In genomic region chr7:92634924-92635519, GRCh38 we compare ENCODE assay signal across 8 cellular contexts. TPM values are rescaled to one million over a fixed set of nuclear protein-coding genes. Genes with fewer than 3 reads are reported as not detected.
A peak's percentile ranks its signal among the peaks of the same experiment; 100 is the strongest.
DNase-seq lines count a peak whose midpoint lies in the region; ATAC-seq, FAIRE-seq and TF ChIP-seq lines count a peak whose summit lies in the region.

No MANE protein-coding gene starts in this region.

- H3K4me1 ChIP-seq in A549: peaks cover 46% of the 10 kb centered on the region
- H3K4me1 ChIP-seq in right atrium auricular region: peaks cover 0 to 55% of the 10 kb centered on the region in 2 donors
- peaks cover 19 to 55% (median 35%) of the 10 kb centered on the region in 4 donors for H3K4me1 ChIP-seq in stomach

- H3K27ac Mint-ChIP-seq in activated T-helper 1 cell treated with anti-CD3 and anti-CD28 coated beads, Interleukin-12 subunit alpha, Interleukin-12 subunit beta, Interleukin-2, Interleukin-4 antibody, amounts not matched to agents 30 ng/mL and 10 ng/mL and 1 ng/mL, durations not matched to agents 14 hours and 24 hours and 36 hours: peak overlapping the region; percentile 95

- H3K4me3 ChIP-seq in A549: no peak overlapping the region; the same call in 2 of the 3 replicates
- H3K4me3 ChIP-seq in HL-60 (replicated peaks; ENCODE audit: insufficient read depth, low read length): no peak overlapping the region
- no peak overlapping the region for H3K4me3 ChIP-seq in right atrium auricular region
- H3K4me3 ChIP-seq in stomach: no peak overlapping the region

- H3K27me3 ChIP-seq in HL-60 (ENCODE audit: insufficient read depth, poor library complexity, severe bottlenecking): no peaks in the 10 kb centered on the region
- no peaks in the 10 kb centered on the region for H3K27me3 ChIP-seq in right atrium auricular region
- no peaks in the 10 kb centered on the region for H3K27me3 ChIP-seq in stomach

- peak; percentile 78 for FAIRE-seq in A549 (lab: Jason Lieb, UNC)

- H3K4me2 ChIP-seq in A549: peak overlapping the region; percentile 76

- WGBS in A549 (ENCODE audit: missing lambda C conversion rate): 3% methylated on average over 4 of the region's 4 CpGs
- WGBS in stomach, 5 donors: 8 to 18% (median 12%) methylated on average over 4 of the region's 4 CpGs

- POLR2A ChIA-PET in A549 (lab: Yijun Ruan, JAX): interaction anchor here (0.9 to 1.1 kb wide), 2 partner anchors 9 to 106 kb away, joined by 3 to 4 read pairs; partner anchors contain the start of genes PEX1 and RBM48

- TF ChIP-seq CTCF in A549 (IDR thresholded peaks at IDR 0.05) (no peak), HL-60 (IDR thresholded peaks at IDR 0.05; ENCODE audit: insufficient read depth, low read length) (no peak), right atrium auricular region (IDR thresholded peaks at IDR 0.05) (no peak), stomach (IDR thresholded peaks at IDR 0.05) (no peak)

- H3K9me3 ChIP-seq in A549 (no peaks in the 10 kb centered on the region), right atrium auricular region (no peaks in the 10 kb centered on the region), stomach (no peaks in the 10 kb centered on the region)

- peak overlapping the region; percentile 44 for H3K4me3 Mint-ChIP-seq in activated T-helper 1 cell treated with anti-CD3 and anti-CD28 coated beads, Interleukin-12 subunit alpha, Interleukin-12 subunit beta, Interleukin-2, Interleukin-4 antibody, amounts not matched to agents 30 ng/mL and 10 ng/mL and 1 ng/mL, durations not matched to agents 14 hours and 24 hours and 36 hours

- no peaks in the 10 kb centered on the region for H3K36me3 ChIP-seq in right atrium auricular region
- no peaks in the 10 kb centered on the region for H3K36me3 ChIP-seq in stomach

- TF ChIP-seq RAD21 in A549 (conservative IDR thresholded peaks at IDR 0.05 in 1 of 2, IDR thresholded peaks at IDR 0.05 in 1 of 2): no peak

- no peaks in the 10 kb centered on the region for H3K27me3 Mint-ChIP-seq in activated T-helper 1 cell treated with anti-CD3 and anti-CD28 coated beads, Interleukin-12 subunit alpha, Interleukin-12 subunit beta, Interleukin-2, Interleukin-4 antibody, amounts not matched to agents 30 ng/mL and 10 ng/mL and 1 ng/mL, durations not matched to agents 14 hours and 24 hours and 36 hours (ENCODE audit: insufficient read depth)

- ATAC-seq in A549 (peak; percentile 70 to 82), GM18907 (IDR thresholded peaks at IDR 0.05; ENCODE audit: unreplicated experiment) (peak; percentile 34)

- TF ChIP-seq POLR2A in A549 (IDR thresholded peaks at IDR 0.05; ENCODE audit: low read length): no peak
- TF ChIP-seq POLR2A in stomach (IDR thresholded peaks at IDR 0.05): no peak

- TF ChIP-seq EP300 in A549 (IDR thresholded peaks at IDR 0.05): peak in 1 of 2 experiments; percentile 16; a peak in 1 of 5 replicates
- TF ChIP-seq EP300 in stomach (IDR thresholded peaks at IDR 0.05): no peak

- peak overlapping the region; percentile 63 to 80 for H3K27ac ChIP-seq in A549
- H3K27ac ChIP-seq in HL-60 (replicated peaks): peak overlapping the region; percentile 45
- peak overlapping the region; percentile 23 to 43 for H3K27ac ChIP-seq in right atrium auricular region
- peak overlapping the region; percentile 41 to 77 (median 45) for H3K27ac ChIP-seq in stomach

- CTCF ChIA-PET in A549 (lab: Yijun Ruan, JAX): interaction anchor here (0.5 to 1.9 kb wide), 3 partner anchors 104 to 198 kb away, joined by 3 to 5 read pairs (median 3); no protein-coding TSS in a partner anchor

- H3K36me3 Mint-ChIP-seq in activated T-helper 1 cell treated with anti-CD3 and anti-CD28 coated beads, Interleukin-12 subunit alpha, Interleukin-12 subunit beta, Interleukin-2, Interleukin-4 antibody, amounts not matched to agents 30 ng/mL and 10 ng/mL and 1 ng/mL, durations not matched to agents 14 hours and 24 hours and 36 hours (ENCODE audit: low read depth): peaks cover 22% of the 10 kb centered on the region

- DNase-seq in A549 (ENCODE audit: low read depth in 1 of 2, low spot score in 1 of 2) (peak in 1 of 2 experiments; percentile 63), HL-60 (ENCODE audit: low read depth in 1 of 2, low spot score in 1 of 2) (peak in 1 of 2 experiments; percentile 14), right atrium auricular region (ENCODE audit: low spot score) (no peak), stomach (no peak), SHP77 treated with DMSO at 0.1 percent for 48 hours (lab: John Stamatoyannopoulos, UW) (no peak), midbrain (lab: John Stamatoyannopoulos, UW) (no peak)
- DNase-seq in activated T-helper 1 cell treated with anti-CD3 and anti-CD28 coated beads, Interleukin-12 subunit alpha, Interleukin-12 subunit beta, Interleukin-2, Interleukin-4 antibody, amounts not matched to agents 30 ng/mL and 10 ng/mL and 1 ng/mL, durations not matched to agents 14 hours and 24 hours and 36 hours (ENCODE audit: low spot score): peak; percentile 24

- peaks cover 80% of the 10 kb centered on the region for H3K4me1 Mint-ChIP-seq in activated T-helper 1 cell treated with anti-CD3 and anti-CD28 coated beads, Interleukin-12 subunit alpha, Interleukin-12 subunit beta, Interleukin-2, Interleukin-4 antibody, amounts not matched to agents 30 ng/mL and 10 ng/mL and 1 ng/mL, durations not matched to agents 14 hours and 24 hours and 36 hours (ENCODE audit: low read depth)

- intact Hi-C loops in activated T-helper 1 cell treated with anti-CD3 and anti-CD28 coated beads, Interleukin-12 subunit alpha, Interleukin-12 subunit beta, Interleukin-2, Interleukin-4 antibody, amounts not matched to agents 30 ng/mL and 10 ng/mL and 1 ng/mL, durations not matched to agents 14 hours and 24 hours and 36 hours (cut with micrococcal nuclease): loop anchor here (5.0 kb wide), 2 partner anchors 317 to 482 kb away; partner anchors contain the start of gene SAMD9
- intact Hi-C loops in stomach (cut with DNase I; ENCODE audit: low total_unique reads): no loop called here

- peaks cover 6% of the 10 kb centered on the region for H3K9me3 Mint-ChIP-seq in activated T-helper 1 cell treated with anti-CD3 and anti-CD28 coated beads, Interleukin-12 subunit alpha, Interleukin-12 subunit beta, Interleukin-2, Interleukin-4 antibody, amounts not matched to agents 30 ng/mL and 10 ng/mL and 1 ng/mL, durations not matched to agents 14 hours and 24 hours and 36 hours

TF ChIP-seq in A549, 52 proteins besides CTCF, POLR2A, EP300 and RAD21:
- TF ChIP-seq FOSL2 (IDR thresholded peaks at IDR 0.05): peak; percentile 80
- peak; percentile 94 for TF ChIP-seq FOSL2 (CRISPR knock-in tag; IDR thresholded peaks at IDR 0.05)
- TF ChIP-seq MAX (IDR thresholded peaks at IDR 0.05): peak; percentile 24; the same call in 1 of the 2 replicates
- TF ChIP-seq JUN (IDR thresholded peaks at IDR 0.05): 0 out of 5 replicates have a peak, but pooled peaks of 1 of the 2 experiments have one; percentile 48
- peak; percentile 94 for TF ChIP-seq MAFK (IDR thresholded peaks at IDR 0.05; ENCODE audit: partially characterized antibody)
- TF ChIP-seq RFX5 (IDR thresholded peaks at IDR 0.05): no peak
- TF ChIP-seq JUNB (IDR thresholded peaks at IDR 0.05): peak; percentile 71
- TF ChIP-seq NFE2L2 (conservative IDR thresholded peaks at IDR 0.05; ENCODE audit: low read length): no peak

RNA-seq across cellular contexts. Expression of gene FAM133B, which starts 44.8 kb away (rescaled TPM):
- polyA plus RNA-seq in A549 (2011; rRNA removed): 18.3 and 33.6 TPM in 2 replicates
- 6.2 and 7.9 TPM in 2 replicates for polyA plus RNA-seq in A549 (2012; cell fraction: cytosol; rRNA removed)
- polyA plus RNA-seq in A549 (2012; cell fraction: nucleus; rRNA removed): 5.8 and 12.2 TPM in 2 replicates
- 25.6 to 29.3 TPM (median 26.7 TPM) in 3 replicates for polyA plus RNA-seq in A549 (2017; fragmentation: RNase III; extraction: RNeasy Plus Mini Kit Qiagen cat#74134 plus additional on column Dnase treatment)
- polyA minus RNA-seq in A549 (2011; rRNA and poly(A)+ RNA removed): 12.2 and 13.2 TPM in 2 replicates
- total RNA-seq in activated T-helper 1 cell treated with anti-CD3 and anti-CD28 coated beads, Interleukin-12 subunit alpha, Interleukin-12 subunit beta, Interleukin-2, Interleukin-4 antibody, amounts not matched to agents 30 ng/mL and 10 ng/mL and 1 ng/mL, durations not matched to agents 14 hours and 24 hours and 36 hours: 39.3 and 42.7 TPM in 2 replicates
- 10 to 100 TPM in 1 of 2 donors, 1 to 10 TPM in 1; 9.6 to 11.8 TPM for total RNA-seq in right atrium auricular region
- 10 to 100 TPM; 10.5 to 48.3 (median 29.7) TPM for total RNA-seq in stomach
- polyA plus RNA-seq in stomach: 10 to 100 TPM; 13.4 to 53.8 (median 17.0) TPM
